In the genomic region with DNA sequence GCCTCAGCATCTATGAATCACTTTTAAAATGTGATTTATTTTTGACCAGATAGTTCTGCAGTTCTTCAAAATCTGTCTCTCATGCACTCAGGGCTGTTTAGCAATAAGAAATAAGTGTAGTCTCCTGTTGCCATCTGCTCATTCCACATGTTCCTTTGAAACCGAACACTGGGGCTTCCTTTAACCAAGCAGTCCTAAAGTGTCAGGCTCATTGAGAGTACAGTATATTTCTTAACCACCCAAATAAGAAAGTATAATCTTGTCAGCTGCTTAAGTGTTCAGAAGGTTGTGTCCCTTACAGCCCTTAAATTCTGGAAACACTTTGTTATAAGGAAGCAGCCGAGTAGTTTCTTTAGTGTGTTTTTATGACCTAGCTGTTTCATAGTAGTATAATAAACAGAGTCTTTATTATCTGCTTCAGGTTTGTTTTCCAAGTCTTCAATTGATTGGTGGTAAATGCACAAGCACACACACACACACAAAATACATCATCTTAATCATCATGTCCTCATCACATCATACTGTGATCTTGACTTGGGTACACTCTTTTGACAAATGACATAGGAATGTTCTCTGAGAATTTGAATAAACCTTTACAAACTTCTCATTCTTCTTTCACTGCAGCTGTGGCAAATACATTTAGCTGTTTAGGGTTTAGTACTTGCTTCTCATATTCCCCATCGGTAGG, we compare ENCODE assay signal across 31 cellular contexts. TPM values are rescaled to one million over a fixed set of nuclear protein-coding genes. Genes with fewer than 3 reads are reported as not detected.
A peak's percentile ranks its signal among the peaks of the same experiment; 100 is the strongest.
DNase-seq lines count a peak whose midpoint lies in the region; ATAC-seq, FAIRE-seq and TF ChIP-seq lines count a peak whose summit lies in the region.
"Had no signal": no experiment of that assay in that cellular context is flagged by ENCODE, and none has a peak within 500 bp of the region (broad histone marks: within the 10 kb centered on the region; RNA-seq: fewer than 3 reads in every experiment).

No MANE protein-coding gene starts in this region.

- H3K9me3 ChIP-seq in endocrine pancreas (ENCODE audit: control insufficient read depth, low read length) (no peaks in the 10 kb centered on the region), mucosa of descending colon (no peaks in the 10 kb centered on the region), upper lobe of right lung (no peaks in the 10 kb centered on the region)
- H3K9me3 ChIP-seq: adrenal gland, BLaER1, Caco-2, HAP-1, left ventricle myocardium inferior, pancreas, right lobe of liver, thyroid gland had no signal

- no peaks in the 10 kb centered on the region for H3K36me3 ChIP-seq in endocrine pancreas (ENCODE audit: control insufficient read depth, insufficient read depth, low read length)
- no peaks in the 10 kb centered on the region for H3K36me3 ChIP-seq in mucosa of descending colon (ENCODE audit: low read depth)
- H3K36me3 ChIP-seq in upper lobe of right lung = no peaks in the 10 kb centered on the region
- H3K36me3 ChIP-seq: adrenal gland, HAP-1, left ventricle myocardium inferior, pancreas, right lobe of liver, thyroid gland had no signal

- no peaks in the 10 kb centered on the region for H3K27me3 ChIP-seq in endocrine pancreas (ENCODE audit: control insufficient read depth, insufficient read depth, low read length)
- no peaks in the 10 kb centered on the region for H3K27me3 ChIP-seq in upper lobe of right lung
- H3K27me3 ChIP-seq: adrenal gland, BLaER1, pancreas, right lobe of liver, thyroid gland had no signal

- H3K4me3 ChIP-seq in endocrine pancreas (ENCODE audit: control insufficient read depth, insufficient read depth, low read length) = peak overlapping the region; percentile 76
- no peak overlapping the region for H3K4me3 ChIP-seq in mucosa of descending colon
- no peak overlapping the region for H3K4me3 ChIP-seq in upper lobe of right lung
- H3K4me3 ChIP-seq: adrenal gland, BLaER1, HAP-1, left ventricle myocardium inferior, pancreas, right lobe of liver, thyroid gland had no signal

- intact Hi-C loops in mucosa of descending colon (cut with DNase I, micrococcal nuclease) = no loop called here
- intact Hi-C loops in upper lobe of right lung (cut with DNase I) = no loop called here

- no peak overlapping the region for H3K9ac ChIP-seq in endocrine pancreas (ENCODE audit: control insufficient read depth, insufficient read depth, low read length)
- H3K9ac ChIP-seq: BLaER1 had no signal

- no peak for FAIRE-seq in RCC 7860 (lab: Jason Lieb, UNC)
- FAIRE-seq: bronchial epithelial cell, endometrium, GM12892, HepG2, pancreas had no signal

- no peak overlapping the region for H3K27ac ChIP-seq in upper lobe of right lung
- H3K27ac ChIP-seq: adrenal gland, BLaER1, HL-60, pancreas, right lobe of liver, thyroid gland had no signal

- no peak for TF ChIP-seq CTCF in mucosa of descending colon (IDR thresholded peaks at IDR 0.05)
- no peak for TF ChIP-seq CTCF in upper lobe of right lung (IDR thresholded peaks at IDR 0.05)

- H3K4me1 ChIP-seq in endocrine pancreas (ENCODE audit: control insufficient read depth, insufficient read depth, low read length) = peaks cover 18% of the 10 kb centered on the region
- peaks cover 12% of the 10 kb centered on the region for H3K4me1 ChIP-seq in mucosa of descending colon (ENCODE audit: low read depth)
- no peaks in the 10 kb centered on the region for H3K4me1 ChIP-seq in upper lobe of right lung
- H3K4me1 ChIP-seq: BLaER1, Caco-2, HAP-1, pancreas, right lobe of liver, thyroid gland had no signal

- ATAC-seq in mucosa of descending colon = peak; percentile 87
- ATAC-seq in upper lobe of right lung = no peak
- ATAC-seq: HepG2; right lobe of liver; stimulated activated naive CD8-positive, alpha-beta T cell treated with anti-CD3 and anti-CD28 coated beads, Interleukin-15, amount 100 ng/mL, for 72 hours had no signal

- peak; percentile 20 for DNase-seq in EH (ENCODE audit: low read depth)
- peak; percentile 72 for DNase-seq in NCI-H2171 (lab: John Stamatoyannopoulos, UW)
- no peak for DNase-seq in mucosa of descending colon
- no peak for DNase-seq in RCC 7860 (ENCODE audit: low spot score)
- DNase-seq in activated CD8-positive, alpha-beta memory T cell treated with anti-CD3 and anti-CD28 coated beads for 24 hours = no peak
- no peak for DNase-seq in stimulated activated CD4-positive, alpha-beta T cell treated with anti-CD3 and anti-CD28 coated beads, Interleukin-1b, Interleukin-23, amount 100 ng/mL, for 48 hours
- DNase-seq in upper lobe of right lung = no peak
- DNase-seq: ACHN; activated CD4-positive, alpha-beta T cell treated with anti-CD3 and anti-CD28 coated beads for 1 hour; activated T-cell treated with anti-CD3 and anti-CD28 coated beads, Interleukin-2, amount 50 U/mL, for 24 hours; adrenal gland; Caco-2; DND-41; left ventricle myocardium inferior; NCI-H1048; NCI-H187; NCI-H226; pancreas; right lobe of liver; SIG-M5; stimulated activated CD4-positive, alpha-beta T cell treated with anti-CD3 and anti-CD28 coated beads, Interleukin-15, amount 100 ng/mL, for 24 hours; stimulated activated naive CD8-positive, alpha-beta T cell treated with anti-CD3 and anti-CD28 coated beads, Interleukin-15, amount 100 ng/mL, for 72 hours; thyroid gland had no signal

RNA-seq across cellular contexts. Expression of a gene that starts 10.4 kb away (rescaled TPM):
- 10 to 100 TPM; 28.4 to 38.8 (median 29.3) TPM for total RNA-seq in mucosa of descending colon
- 30.7 TPM for total RNA-seq in upper lobe of right lung

RNA-seq across cellular contexts. Expression of a gene that starts 23.2 kb away (rescaled TPM):
- total RNA-seq in mucosa of descending colon (10 to 100 TPM; 51.0 to 62.0 (median 55.5) TPM), upper lobe of right lung (56.4 TPM)

Comparison
In these comparisons a context has a peak if more than half of its experiments do, and no peak if none do; other contexts are left out.
1. DNase-seq: peak in EH (single experiment) and NCI-H2171 (single experiment); none in mucosa of descending colon (0 of 3), RCC 7860 (single experiment), activated CD8-positive, alpha-beta memory T cell treated with anti-CD3 and anti-CD28 coated beads for 24 hours (single experiment), stimulated activated CD4-positive, alpha-beta T cell treated with anti-CD3 and anti-CD28 coated beads, Interleukin-1b, Interleukin-23, amount 100 ng/mL, for 48 hours (single experiment) and upper lobe of right lung (single experiment).